1 cellular context compared by ENCODE assay signal in the genomic region with DNA sequence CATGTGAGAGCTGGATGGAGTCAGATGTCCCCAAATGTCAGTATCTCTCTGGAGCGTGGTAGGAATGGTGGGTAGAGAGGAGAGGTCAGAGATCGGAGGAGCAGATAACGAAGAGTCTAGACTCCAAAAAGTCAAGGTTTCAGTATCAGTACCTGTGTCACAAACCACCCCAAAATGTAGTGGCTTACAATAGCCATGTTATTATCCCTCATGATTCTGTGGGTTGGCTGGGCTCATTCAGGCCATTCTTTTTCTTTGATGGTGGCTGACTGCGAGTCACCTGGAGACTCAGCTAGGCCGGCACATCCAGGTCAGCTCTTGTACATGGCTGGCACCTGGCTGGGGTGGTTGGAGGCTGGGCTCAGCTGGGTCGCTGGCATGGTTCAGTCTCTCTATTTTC.
TF ChIP-seq lines count a peak whose summit lies in the region.

No MANE protein-coding gene starts in this region.

TF ChIP-seq in GM12878, 131 proteins besides CTCF, POLR2A, EP300 and RAD21 (continued from another document):
- TF ChIP-seq NR2F1 (conservative IDR thresholded peaks at IDR 0.05) (peak; percentile 34; the same call in 1 of the 2 replicates), ATF7 (IDR thresholded peaks at IDR 0.05; ENCODE audit: low read depth) (no peak), RBBP5 (conservative IDR thresholded peaks at IDR 0.05) (no peak), CBX3 (IDR thresholded peaks at IDR 0.05; ENCODE audit: borderline replicate concordance, low read depth) (no peak), POLR2AphosphoS5 (IDR thresholded peaks at IDR 0.05; ENCODE audit: low read length) (peak; percentile 32; the same call in 1 of the 2 replicates), POU2F2 (IDR thresholded peaks at IDR 0.05; ENCODE audit: borderline replicate concordance, low read depth, low read length) (peak; percentile 59; the same call in 1 of the 3 replicates), HDAC2 (IDR thresholded peaks at IDR 0.05) (no peak), KDM1A (IDR thresholded peaks at IDR 0.05; ENCODE audit: borderline replicate concordance) (no peak), TAF1 (IDR thresholded peaks at IDR 0.05; ENCODE audit: borderline replicate concordance, low read depth, low read length) (no peak), ZNF24 (IDR thresholded peaks at IDR 0.05) (no peak), ETV6 (conservative IDR thresholded peaks at IDR 0.05 in 1 of 2, IDR thresholded peaks at IDR 0.05 in 1 of 2; ENCODE audit: borderline replicate concordance in 1 of 2, low read depth in 1 of 2) (no peak), EZH2 (IDR thresholded peaks at IDR 0.05; ENCODE audit: borderline replicate concordance, control insufficient read depth, low read depth, low read length) (no peak)
- TF ChIP-seq, protein P1, sequence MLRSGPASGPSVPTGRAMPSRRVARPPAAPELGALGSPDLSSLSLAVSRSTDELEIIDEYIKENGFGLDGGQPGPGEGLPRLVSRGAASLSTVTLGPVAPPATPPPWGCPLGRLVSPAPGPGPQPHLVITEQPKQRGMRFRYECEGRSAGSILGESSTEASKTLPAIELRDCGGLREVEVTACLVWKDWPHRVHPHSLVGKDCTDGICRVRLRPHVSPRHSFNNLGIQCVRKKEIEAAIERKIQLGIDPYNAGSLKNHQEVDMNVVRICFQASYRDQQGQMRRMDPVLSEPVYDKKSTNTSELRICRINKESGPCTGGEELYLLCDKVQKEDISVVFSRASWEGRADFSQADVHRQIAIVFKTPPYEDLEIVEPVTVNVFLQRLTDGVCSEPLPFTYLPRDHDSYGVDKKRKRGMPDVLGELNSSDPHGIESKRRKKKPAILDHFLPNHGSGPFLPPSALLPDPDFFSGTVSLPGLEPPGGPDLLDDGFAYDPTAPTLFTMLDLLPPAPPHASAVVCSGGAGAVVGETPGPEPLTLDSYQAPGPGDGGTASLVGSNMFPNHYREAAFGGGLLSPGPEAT (IDR thresholded peaks at IDR 0.05; ENCODE audit: low read depth) = no peak
- TF ChIP-seq, protein P2, sequence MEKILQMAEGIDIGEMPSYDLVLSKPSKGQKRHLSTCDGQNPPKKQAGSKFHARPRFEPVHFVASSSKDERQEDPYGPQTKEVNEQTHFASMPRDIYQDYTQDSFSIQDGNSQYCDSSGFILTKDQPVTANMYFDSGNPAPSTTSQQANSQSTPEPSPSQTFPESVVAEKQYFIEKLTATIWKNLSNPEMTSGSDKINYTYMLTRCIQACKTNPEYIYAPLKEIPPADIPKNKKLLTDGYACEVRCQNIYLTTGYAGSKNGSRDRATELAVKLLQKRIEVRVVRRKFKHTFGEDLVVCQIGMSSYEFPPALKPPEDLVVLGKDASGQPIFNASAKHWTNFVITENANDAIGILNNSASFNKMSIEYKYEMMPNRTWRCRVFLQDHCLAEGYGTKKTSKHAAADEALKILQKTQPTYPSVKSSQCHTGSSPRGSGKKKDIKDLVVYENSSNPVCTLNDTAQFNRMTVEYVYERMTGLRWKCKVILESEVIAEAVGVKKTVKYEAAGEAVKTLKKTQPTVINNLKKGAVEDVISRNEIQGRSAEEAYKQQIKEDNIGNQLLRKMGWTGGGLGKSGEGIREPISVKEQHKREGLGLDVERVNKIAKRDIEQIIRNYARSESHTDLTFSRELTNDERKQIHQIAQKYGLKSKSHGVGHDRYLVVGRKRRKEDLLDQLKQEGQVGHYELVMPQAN (conservative IDR thresholded peaks at IDR 0.05) = no peak
TF ChIP-seq in GM12878: peak in this region for 8.
